8 cellular contexts compared by ENCODE assay signal in the genomic region with DNA sequence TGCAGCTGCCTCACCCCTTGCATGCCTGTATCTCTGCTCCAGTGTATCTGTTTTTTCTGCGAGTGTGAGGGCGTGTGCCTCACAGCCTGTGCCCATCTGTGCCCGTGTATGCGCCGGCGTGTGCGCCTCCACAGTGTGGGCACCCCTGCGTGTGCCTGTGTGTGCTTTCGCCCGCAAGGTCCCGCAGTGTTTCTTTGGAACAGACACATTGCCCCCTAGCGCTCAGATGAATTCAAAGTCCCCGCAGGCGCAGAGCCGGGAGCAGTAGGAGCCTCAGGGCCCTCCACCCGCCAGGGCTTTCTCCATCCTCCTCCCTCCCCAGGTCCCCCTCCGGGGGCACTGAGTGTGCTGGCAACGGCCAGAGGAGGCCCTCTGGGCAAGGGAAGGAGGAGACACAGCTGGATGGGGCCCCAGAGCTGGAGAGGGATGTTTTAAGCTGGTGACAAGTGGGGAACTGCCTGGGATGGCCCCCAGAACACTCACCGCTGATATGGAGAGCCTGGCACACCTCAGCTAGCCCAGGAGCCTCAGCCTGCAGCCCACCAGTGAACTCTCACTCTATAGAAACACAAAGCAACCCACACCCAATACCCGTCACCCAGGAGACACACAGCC. TPM values are rescaled to one million over a fixed set of nuclear protein-coding genes. Genes with fewer than 3 reads are reported as not detected.
DNase-seq lines count a peak whose midpoint lies in the region; ATAC-seq, FAIRE-seq and TF ChIP-seq lines count a peak whose summit lies in the region.

No MANE protein-coding gene starts in this region.

- H3K79me2 ChIP-seq in K562 (ENCODE audit: control insufficient read depth, insufficient read depth, low read length), result no peaks in the 10 kb centered on the region

- H3K9me1 ChIP-seq in K562 (ENCODE audit: control insufficient read depth, insufficient read depth, low read length), result no peaks in the 10 kb centered on the region

- BruUV-seq in K562 (replicated peaks; lab: Mats Ljungman, UMichigan), result no TSS peak

- no peak overlapping the region for H3K4me3 ChIP-seq in LNCaP clone FGC (ENCODE audit: low read depth, low read length)
- H3K4me3 ChIP-seq in K562, result no peak overlapping the region

- H3K27ac Mint-ChIP-seq in T-helper 17 cell, result no peak overlapping the region

- ATAC-seq in T-helper 17 cell, result peak; percentile 42
- peak; percentile 94 for ATAC-seq in K562
- no peak for ATAC-seq in HG03095 (IDR thresholded peaks at IDR 0.05; ENCODE audit: unreplicated experiment)
- no peak for ATAC-seq in HG03045 (IDR thresholded peaks at IDR 0.05; ENCODE audit: unreplicated experiment)

- in situ Hi-C loops in K562 (cut with MboI), result loop anchor here (25.0 kb wide), 2 partner anchors 392 to 1042 kb away; no protein-coding TSS in a partner anchor

- peak overlapping the region; percentile 25 for H3K4me3 Mint-ChIP-seq in T-helper 17 cell

- no peak overlapping the region for H3K27ac ChIP-seq in K562 (ENCODE audit: extremely low read depth, low read depth, low read length)

- H3K4me1 Mint-ChIP-seq in T-helper 17 cell, result peaks cover 20% of the 10 kb centered on the region

- H3K9ac ChIP-seq in K562 (ENCODE audit: insufficient read depth in 1 of 2, low read depth in 2 of 2, low read length in 2 of 2), result no peak overlapping the region

- H3K27me3 ChIP-seq in K562 (ENCODE audit: control insufficient read depth in 2 of 2, insufficient read depth in 2 of 2, low read length in 2 of 2), result peaks cover 2 to 39% of the 10 kb centered on the region in 2 experiments

- peaks cover 43% of the 10 kb centered on the region for H3K27me3 Mint-ChIP-seq in T-helper 17 cell

- H2AFZ ChIP-seq in K562 (ENCODE audit: low read depth, low read length), result no peak overlapping the region

- H4K20me1 ChIP-seq in K562 (replicated peaks; ENCODE audit: control insufficient read depth, insufficient read depth, low read length), result 0 out of 2 replicates have a peak, but pooled peaks cover 4% of the 10 kb centered on the region

- peaks cover 3% of the 10 kb centered on the region for H3K36me3 Mint-ChIP-seq in T-helper 17 cell (ENCODE audit: low read depth)

- no peaks in the 10 kb centered on the region for H3K36me3 ChIP-seq in K562 (ENCODE audit: control insufficient read depth, insufficient read depth, low read length)

- TF ChIP-seq CTCF in LNCaP clone FGC (IDR thresholded peaks at IDR 0.05; ENCODE audit: control insufficient read depth, extremely low read depth, insufficient read depth) (peak; percentile 74), K562 (IDR thresholded peaks at IDR 0.05 in 2 of 3, conservative IDR thresholded peaks at IDR 0.05 in 1 of 3; ENCODE audit: insufficient read depth in 2 of 3, low read depth in 1 of 3, low read length in 3 of 3) (peak; percentile 63 to 70 (median 67))

- CTCF ChIA-PET in K562 (lab: Yijun Ruan, JAX; ENCODE audit: low intra/inter-chr PET ratio), result interaction anchor here (0.6 to 1.0 kb wide), 2 partner anchors 398 to 1048 kb away, joined by 3 read pairs; no protein-coding TSS in a partner anchor

- no peak for TF ChIP-seq EP300 in K562 (IDR thresholded peaks at IDR 0.05; ENCODE audit: low read length)

- H3K4me1 ChIP-seq in K562 (replicated peaks in 1 of 2; ENCODE audit: control insufficient read depth in 2 of 2, insufficient read depth in 2 of 2, low read length in 2 of 2), result peaks cover 0 to 29% of the 10 kb centered on the region in 2 experiments; a peak in 2 of 5 replicates

- POLR2A ChIA-PET in K562 (lab: Yijun Ruan, JAX), result no interaction called here

- no peak for TF ChIP-seq POLR2A in K562 (conservative IDR thresholded peaks at IDR 0.05)

- peak; percentile 59 to 77 for TF ChIP-seq RAD21 in K562 (CRISPR knock-in tag; conservative IDR thresholded peaks at IDR 0.05 in 1 of 2, IDR thresholded peaks at IDR 0.05 in 1 of 2)

- no peaks in the 10 kb centered on the region for H3K9me3 ChIP-seq in T-helper 17 cell (ENCODE audit: control insufficient read depth, low read length, poor library complexity, severe bottlenecking)
- H3K9me3 ChIP-seq in K562 (replicated peaks; ENCODE audit: control insufficient read depth, insufficient read depth, low read depth, low read length), result no peaks in the 10 kb centered on the region

- peak; percentile 65 for FAIRE-seq in K562 (lab: Jason Lieb, UNC)

- H3K4me2 ChIP-seq in K562 (ENCODE audit: insufficient read depth, low read length), result no peak overlapping the region

- peak; percentile 82 for DNase-seq in ELF-1 (ENCODE audit: low read depth, low spot score)
- DNase-seq in LNCaP clone FGC (ENCODE audit: low read depth), result no peak
- DNase-seq in T-helper 17 cell, result peak in 1 of 3 donors; percentile 25
- DNase-seq in K562 (ENCODE audit: extremely low read depth in 1 of 4, low spot score in 3 of 4), result peak; percentile 47 to 67 (median 52)
- peak; percentile 87 for DNase-seq in inferior parietal cortex (ENCODE audit: extremely low spot score)
- DNase-seq in stimulated activated CD4-positive, alpha-beta T cell treated with anti-CD3 and anti-CD28 coated beads, Interleukin-1b, Interleukin-23, amount 100 ng/mL, for 24 hours (ENCODE audit: low read depth in 4 of 4, low spot score in 1 of 4), result peak in 3 of 4 experiments; percentile 18 to 43 (median 30)

- intact Hi-C loops in K562 (cut with micrococcal nuclease), result loop anchor here (5.0 to 10.0 kb wide), 3 partner anchors 202 to 1050 kb away; no protein-coding TSS in a partner anchor

- 0% methylated on average over 16 of the region's 20 CpGs for WGBS in K562 (ENCODE audit: insufficient coverage, low coverage, missing lambda C conversion rate)

TF ChIP-seq in K562, 482 proteins besides CTCF, POLR2A, EP300 and RAD21:
- TF ChIP-seq NRF1 (conservative IDR thresholded peaks at IDR 0.05 in 1 of 2, IDR thresholded peaks at IDR 0.05 in 1 of 2), result peak; percentile 25 to 50; a peak in 2 of 4 replicates
- no peak for TF ChIP-seq ZNF695 (CRISPR knock-in tag; IDR thresholded peaks at IDR 0.05)
- TF ChIP-seq FIP1L1 (IDR thresholded peaks at IDR 0.05; ENCODE audit: low read depth, low read length, poor library complexity, severe bottlenecking), result no peak
- TF ChIP-seq STAG1 (CRISPR knock-in tag; IDR thresholded peaks at IDR 0.05; ENCODE audit: borderline replicate concordance), result peak; percentile 55; the same call in 1 of the 2 replicates
- TF ChIP-seq LARP7 (IDR thresholded peaks at IDR 0.05), result no peak
- TF ChIP-seq BHLHE40 (IDR thresholded peaks at IDR 0.05; ENCODE audit: low read length), result no peak
- TF ChIP-seq EZH2 (IDR thresholded peaks at IDR 0.05; ENCODE audit: borderline replicate concordance, low read depth, low read length), result no peak
- TF ChIP-seq, protein P1, sequence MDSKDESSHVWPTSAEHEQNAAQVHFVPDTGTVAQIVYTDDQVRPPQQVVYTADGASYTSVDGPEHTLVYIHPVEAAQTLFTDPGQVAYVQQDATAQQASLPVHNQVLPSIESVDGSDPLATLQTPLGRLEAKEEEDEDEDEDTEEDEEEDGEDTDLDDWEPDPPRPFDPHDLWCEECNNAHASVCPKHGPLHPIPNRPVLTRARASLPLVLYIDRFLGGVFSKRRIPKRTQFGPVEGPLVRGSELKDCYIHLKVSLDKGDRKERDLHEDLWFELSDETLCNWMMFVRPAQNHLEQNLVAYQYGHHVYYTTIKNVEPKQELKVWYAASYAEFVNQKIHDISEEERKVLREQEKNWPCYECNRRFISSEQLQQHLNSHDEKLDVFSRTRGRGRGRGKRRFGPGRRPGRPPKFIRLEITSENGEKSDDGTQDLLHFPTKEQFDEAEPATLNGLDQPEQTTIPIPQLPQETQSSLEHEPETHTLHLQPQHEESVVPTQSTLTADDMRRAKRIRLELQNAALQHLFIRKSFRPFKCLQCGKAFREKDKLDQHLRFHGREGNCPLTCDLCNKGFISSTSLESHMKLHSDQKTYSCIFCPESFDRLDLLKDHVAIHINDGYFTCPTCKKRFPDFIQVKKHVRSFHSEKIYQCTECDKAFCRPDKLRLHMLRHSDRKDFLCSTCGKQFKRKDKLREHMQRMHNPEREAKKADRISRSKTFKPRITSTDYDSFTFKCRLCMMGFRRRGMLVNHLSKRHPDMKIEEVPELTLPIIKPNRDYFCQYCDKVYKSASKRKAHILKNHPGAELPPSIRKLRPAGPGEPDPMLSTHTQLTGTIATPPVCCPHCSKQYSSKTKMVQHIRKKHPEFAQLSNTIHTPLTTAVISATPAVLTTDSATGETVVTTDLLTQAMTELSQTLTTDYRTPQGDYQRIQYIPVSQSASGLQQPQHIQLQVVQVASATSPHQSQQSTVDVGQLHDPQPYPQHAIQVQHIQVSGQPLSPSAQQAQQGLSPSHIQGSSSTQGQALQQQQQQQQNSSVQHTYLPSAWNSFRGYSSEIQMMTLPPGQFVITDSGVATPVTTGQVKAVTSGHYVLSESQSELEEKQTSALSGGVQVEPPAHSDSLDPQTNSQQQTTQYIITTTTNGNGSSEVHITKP (IDR thresholded peaks at IDR 0.05; ENCODE audit: partially characterized antibody), result peak; percentile 16
- peak; percentile 69 for TF ChIP-seq SMC3 (conservative IDR thresholded peaks at IDR 0.05; ENCODE audit: insufficient read depth, low read depth, low read length)
- TF ChIP-seq SRSF3 (IDR thresholded peaks at IDR 0.05; ENCODE audit: insufficient read depth, low read length), result no peak

RNA-seq across cellular contexts. Expression of a gene that starts 3.2 kb away (rescaled TPM):
- total RNA-seq in T-helper 17 cell (under 1 TPM; 0.40 to 0.42 TPM), K562 (2014; rRNA removed) (under 0.01 and 0.05 TPM in 2 replicates), K562 (2014; rRNA removed; fragmentation: Illumina TruSeq; extraction: Trizol) (not detected in 2 replicates), K562 (2015; rRNA removed; fragmentation: Illumina TruSeq; extraction: Trizol) (0.04 TPM in 1 of 2 replicates, not detected in the other), K562 (2021) (0.02 and 0.04 TPM in 2 replicates)
- not detected in 2 replicates for total RNA-seq in K562 (2011; cell fraction: chromatin; rRNA removed; ENCODE audit: low replicate concordance)
- under 0.01 TPM in 1 of 2 replicates, not detected in the other for total RNA-seq in K562 (2011; cell fraction: nucleolus; rRNA removed)
- not detected in 2 replicates for total RNA-seq in K562 (2011; cell fraction: nucleoplasm; rRNA removed)
- polyA plus RNA-seq in K562 (2011; rRNA removed) (0.05 TPM in 1 of 2 replicates, not detected in the other), K562 (2014; fragmentation: Illumina TruSeq; extraction: Trizol) (0.01 and 0.04 TPM in 2 replicates), K562 (2014; fragmentation: Nextera tagmentation; extraction: Ambion mirVana) (under 1 TPM in 1 of 2 experiments, not detected in 1; under 0.01 TPM), K562 (2014; rRNA removed) (not detected in 2 replicates)
- 0.01 TPM in 1 of 2 replicates, not detected in the other for polyA plus RNA-seq in K562 (2011; cell fraction: cytosol; rRNA removed)
- polyA plus RNA-seq in K562 (2011; cell fraction: nucleus; rRNA removed), result 0.01 TPM in 2 replicates
- polyA plus RNA-seq in K562 (2012), result 0.05 and 0.06 TPM in 2 replicates
- polyA minus RNA-seq in K562 (2011; rRNA and poly(A)+ RNA removed), result not detected in 2 replicates
- not detected in 2 replicates for polyA minus RNA-seq in K562 (2011; cell fraction: cytosol; rRNA and poly(A)+ RNA removed)
- polyA minus RNA-seq in K562 (2011; cell fraction: nucleus; rRNA and poly(A)+ RNA removed), result under 0.01 TPM in 2 replicates

Comparison
In these comparisons a context has a peak if more than half of its experiments do, and no peak if none do; other contexts are left out.
1. ATAC-seq: peak in T-helper 17 cell (single experiment) and K562 (single experiment); none in HG03095 (single experiment) and HG03045 (single experiment).